ENCODE assay signal across 2 cellular contexts in the genomic region with DNA sequence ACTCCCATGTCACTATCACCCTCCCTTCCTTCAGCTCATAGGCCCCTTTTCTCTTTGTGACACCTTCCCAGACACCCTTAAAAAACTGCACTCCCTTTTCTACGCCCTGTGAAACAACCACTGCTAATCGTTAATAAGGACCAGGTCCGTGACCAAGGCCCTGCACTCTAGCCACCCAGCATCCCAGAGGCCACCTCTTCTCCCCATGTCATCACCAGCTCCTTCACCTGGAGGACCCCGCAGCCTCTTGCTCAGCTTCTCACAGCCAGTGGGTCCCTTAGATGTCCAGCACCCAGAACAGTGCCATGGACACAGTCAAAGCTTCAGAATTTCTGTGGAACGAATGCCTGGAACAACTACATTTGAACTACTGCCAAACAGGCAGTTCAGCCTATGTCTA.
TF ChIP-seq lines count a peak whose summit lies in the region.

No MANE protein-coding gene starts in this region.

TF ChIP-seq in GM23338, 12 proteins besides CTCF, POLR2A, EP300 and RAD21 (continues in another document):
- TF ChIP-seq, protein P1, sequence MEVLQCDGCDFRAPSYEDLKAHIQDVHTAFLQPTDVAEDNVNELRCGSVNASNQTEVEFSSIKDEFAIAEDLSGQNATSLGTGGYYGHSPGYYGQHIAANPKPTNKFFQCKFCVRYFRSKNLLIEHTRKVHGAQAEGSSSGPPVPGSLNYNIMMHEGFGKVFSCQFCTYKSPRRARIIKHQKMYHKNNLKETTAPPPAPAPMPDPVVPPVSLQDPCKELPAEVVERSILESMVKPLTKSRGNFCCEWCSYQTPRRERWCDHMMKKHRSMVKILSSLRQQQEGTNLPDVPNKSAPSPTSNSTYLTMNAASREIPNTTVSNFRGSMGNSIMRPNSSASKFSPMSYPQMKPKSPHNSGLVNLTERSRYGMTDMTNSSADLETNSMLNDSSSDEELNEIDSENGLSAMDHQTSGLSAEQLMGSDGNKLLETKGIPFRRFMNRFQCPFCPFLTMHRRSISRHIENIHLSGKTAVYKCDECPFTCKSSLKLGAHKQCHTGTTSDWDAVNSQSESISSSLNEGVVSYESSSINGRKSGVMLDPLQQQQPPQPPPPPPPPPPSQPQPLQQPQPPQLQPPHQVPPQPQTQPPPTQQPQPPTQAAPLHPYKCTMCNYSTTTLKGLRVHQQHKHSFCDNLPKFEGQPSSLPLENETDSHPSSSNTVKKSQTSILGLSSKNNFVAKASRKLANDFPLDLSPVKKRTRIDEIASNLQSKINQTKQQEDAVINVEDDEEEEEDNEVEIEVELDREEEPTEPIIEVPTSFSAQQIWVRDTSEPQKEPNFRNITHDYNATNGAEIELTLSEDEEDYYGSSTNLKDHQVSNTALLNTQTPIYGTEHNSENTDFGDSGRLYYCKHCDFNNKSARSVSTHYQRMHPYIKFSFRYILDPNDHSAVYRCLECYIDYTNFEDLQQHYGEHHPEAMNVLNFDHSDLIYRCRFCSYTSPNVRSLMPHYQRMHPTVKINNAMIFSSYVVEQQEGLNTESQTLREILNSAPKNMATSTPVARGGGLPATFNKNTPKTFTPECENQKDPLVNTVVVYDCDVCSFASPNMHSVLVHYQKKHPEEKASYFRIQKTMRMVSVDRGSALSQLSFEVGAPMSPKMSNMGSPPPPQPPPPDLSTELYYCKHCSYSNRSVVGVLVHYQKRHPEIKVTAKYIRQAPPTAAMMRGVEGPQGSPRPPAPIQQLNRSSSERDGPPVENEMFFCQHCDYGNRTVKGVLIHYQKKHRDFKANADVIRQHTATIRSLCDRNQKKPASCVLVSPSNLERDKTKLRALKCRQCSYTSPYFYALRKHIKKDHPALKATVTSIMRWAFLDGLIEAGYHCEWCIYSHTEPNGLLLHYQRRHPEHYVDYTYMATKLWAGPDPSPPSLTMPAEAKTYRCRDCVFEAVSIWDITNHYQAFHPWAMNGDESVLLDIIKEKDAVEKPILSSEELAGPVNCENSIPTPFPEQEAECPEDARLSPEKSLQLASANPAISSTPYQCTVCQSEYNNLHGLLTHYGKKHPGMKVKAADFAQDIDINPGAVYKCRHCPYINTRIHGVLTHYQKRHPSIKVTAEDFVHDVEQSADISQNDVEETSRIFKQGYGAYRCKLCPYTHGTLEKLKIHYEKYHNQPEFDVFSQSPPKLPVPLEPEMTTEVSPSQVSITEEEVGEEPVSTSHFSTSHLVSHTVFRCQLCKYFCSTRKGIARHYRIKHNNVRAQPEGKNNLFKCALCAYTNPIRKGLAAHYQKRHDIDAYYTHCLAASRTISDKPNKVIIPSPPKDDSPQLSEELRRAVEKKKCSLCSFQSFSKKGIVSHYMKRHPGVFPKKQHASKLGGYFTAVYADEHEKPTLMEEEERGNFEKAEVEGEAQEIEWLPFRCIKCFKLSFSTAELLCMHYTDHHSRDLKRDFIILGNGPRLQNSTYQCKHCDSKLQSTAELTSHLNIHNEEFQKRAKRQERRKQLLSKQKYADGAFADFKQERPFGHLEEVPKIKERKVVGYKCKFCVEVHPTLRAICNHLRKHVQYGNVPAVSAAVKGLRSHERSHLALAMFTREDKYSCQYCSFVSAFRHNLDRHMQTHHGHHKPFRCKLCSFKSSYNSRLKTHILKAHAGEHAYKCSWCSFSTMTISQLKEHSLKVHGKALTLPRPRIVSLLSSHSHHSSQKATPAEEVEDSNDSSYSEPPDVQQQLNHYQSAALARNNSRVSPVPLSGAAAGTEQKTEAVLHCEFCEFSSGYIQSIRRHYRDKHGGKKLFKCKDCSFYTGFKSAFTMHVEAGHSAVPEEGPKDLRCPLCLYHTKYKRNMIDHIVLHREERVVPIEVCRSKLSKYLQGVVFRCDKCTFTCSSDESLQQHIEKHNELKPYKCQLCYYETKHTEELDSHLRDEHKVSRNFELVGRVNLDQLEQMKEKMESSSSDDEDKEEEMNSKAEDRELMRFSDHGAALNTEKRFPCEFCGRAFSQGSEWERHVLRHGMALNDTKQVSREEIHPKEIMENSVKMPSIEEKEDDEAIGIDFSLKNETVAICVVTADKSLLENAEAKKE (CRISPR knock-in tag; IDR thresholded peaks at IDR 0.05) = no peak
- no peak for TF ChIP-seq ZNF331 (CRISPR knock-in tag; IDR thresholded peaks at IDR 0.05; ENCODE audit: low read depth)
- TF ChIP-seq STAT1 (IDR thresholded peaks at IDR 0.05; ENCODE audit: unreplicated experiment) = no peak
- TF ChIP-seq CREB1 (CRISPR knock-in tag; IDR thresholded peaks at IDR 0.05; ENCODE audit: low read depth) = no peak
- TF ChIP-seq NANOG (IDR thresholded peaks at IDR 0.05; ENCODE audit: borderline replicate concordance) = no peak
- no peak for TF ChIP-seq ETS1 (IDR thresholded peaks at IDR 0.05)
- no peak for TF ChIP-seq ZNF114 (CRISPR knock-in tag; IDR thresholded peaks at IDR 0.05)
- TF ChIP-seq EZH2 (IDR thresholded peaks at IDR 0.05; ENCODE audit: low read depth, unreplicated experiment) = no peak
- no peak for TF ChIP-seq EZH2phosphoT487 (IDR thresholded peaks at IDR 0.05; ENCODE audit: unreplicated experiment)
- TF ChIP-seq POLR2AphosphoS5 (IDR thresholded peaks at IDR 0.05; ENCODE audit: low read depth) = no peak
- no peak for TF ChIP-seq JUNB (IDR thresholded peaks at IDR 0.05; ENCODE audit: unreplicated experiment)

TF ChIP-seq in K562, 482 proteins besides CTCF, POLR2A, EP300 and RAD21:
- TF ChIP-seq TOE1 (IDR thresholded peaks at IDR 0.05; ENCODE audit: borderline replicate concordance) (no peak), TOE1 (CRISPR knock-in tag; IDR thresholded peaks at IDR 0.05; ENCODE audit: borderline replicate concordance, low read depth) (no peak), TEAD1 (CRISPR knock-in tag; IDR thresholded peaks at IDR 0.05) (no peak), UBTF (IDR thresholded peaks at IDR 0.05; ENCODE audit: borderline replicate concordance in 1 of 2, low read depth in 2 of 2, low read length in 2 of 2) (no peak), PML (IDR thresholded peaks at IDR 0.05; ENCODE audit: low read length) (no peak), BRD4 (IDR thresholded peaks at IDR 0.05) (no peak), PREB (CRISPR knock-in tag; IDR thresholded peaks at IDR 0.05) (no peak)
- TF ChIP-seq, protein P2, sequence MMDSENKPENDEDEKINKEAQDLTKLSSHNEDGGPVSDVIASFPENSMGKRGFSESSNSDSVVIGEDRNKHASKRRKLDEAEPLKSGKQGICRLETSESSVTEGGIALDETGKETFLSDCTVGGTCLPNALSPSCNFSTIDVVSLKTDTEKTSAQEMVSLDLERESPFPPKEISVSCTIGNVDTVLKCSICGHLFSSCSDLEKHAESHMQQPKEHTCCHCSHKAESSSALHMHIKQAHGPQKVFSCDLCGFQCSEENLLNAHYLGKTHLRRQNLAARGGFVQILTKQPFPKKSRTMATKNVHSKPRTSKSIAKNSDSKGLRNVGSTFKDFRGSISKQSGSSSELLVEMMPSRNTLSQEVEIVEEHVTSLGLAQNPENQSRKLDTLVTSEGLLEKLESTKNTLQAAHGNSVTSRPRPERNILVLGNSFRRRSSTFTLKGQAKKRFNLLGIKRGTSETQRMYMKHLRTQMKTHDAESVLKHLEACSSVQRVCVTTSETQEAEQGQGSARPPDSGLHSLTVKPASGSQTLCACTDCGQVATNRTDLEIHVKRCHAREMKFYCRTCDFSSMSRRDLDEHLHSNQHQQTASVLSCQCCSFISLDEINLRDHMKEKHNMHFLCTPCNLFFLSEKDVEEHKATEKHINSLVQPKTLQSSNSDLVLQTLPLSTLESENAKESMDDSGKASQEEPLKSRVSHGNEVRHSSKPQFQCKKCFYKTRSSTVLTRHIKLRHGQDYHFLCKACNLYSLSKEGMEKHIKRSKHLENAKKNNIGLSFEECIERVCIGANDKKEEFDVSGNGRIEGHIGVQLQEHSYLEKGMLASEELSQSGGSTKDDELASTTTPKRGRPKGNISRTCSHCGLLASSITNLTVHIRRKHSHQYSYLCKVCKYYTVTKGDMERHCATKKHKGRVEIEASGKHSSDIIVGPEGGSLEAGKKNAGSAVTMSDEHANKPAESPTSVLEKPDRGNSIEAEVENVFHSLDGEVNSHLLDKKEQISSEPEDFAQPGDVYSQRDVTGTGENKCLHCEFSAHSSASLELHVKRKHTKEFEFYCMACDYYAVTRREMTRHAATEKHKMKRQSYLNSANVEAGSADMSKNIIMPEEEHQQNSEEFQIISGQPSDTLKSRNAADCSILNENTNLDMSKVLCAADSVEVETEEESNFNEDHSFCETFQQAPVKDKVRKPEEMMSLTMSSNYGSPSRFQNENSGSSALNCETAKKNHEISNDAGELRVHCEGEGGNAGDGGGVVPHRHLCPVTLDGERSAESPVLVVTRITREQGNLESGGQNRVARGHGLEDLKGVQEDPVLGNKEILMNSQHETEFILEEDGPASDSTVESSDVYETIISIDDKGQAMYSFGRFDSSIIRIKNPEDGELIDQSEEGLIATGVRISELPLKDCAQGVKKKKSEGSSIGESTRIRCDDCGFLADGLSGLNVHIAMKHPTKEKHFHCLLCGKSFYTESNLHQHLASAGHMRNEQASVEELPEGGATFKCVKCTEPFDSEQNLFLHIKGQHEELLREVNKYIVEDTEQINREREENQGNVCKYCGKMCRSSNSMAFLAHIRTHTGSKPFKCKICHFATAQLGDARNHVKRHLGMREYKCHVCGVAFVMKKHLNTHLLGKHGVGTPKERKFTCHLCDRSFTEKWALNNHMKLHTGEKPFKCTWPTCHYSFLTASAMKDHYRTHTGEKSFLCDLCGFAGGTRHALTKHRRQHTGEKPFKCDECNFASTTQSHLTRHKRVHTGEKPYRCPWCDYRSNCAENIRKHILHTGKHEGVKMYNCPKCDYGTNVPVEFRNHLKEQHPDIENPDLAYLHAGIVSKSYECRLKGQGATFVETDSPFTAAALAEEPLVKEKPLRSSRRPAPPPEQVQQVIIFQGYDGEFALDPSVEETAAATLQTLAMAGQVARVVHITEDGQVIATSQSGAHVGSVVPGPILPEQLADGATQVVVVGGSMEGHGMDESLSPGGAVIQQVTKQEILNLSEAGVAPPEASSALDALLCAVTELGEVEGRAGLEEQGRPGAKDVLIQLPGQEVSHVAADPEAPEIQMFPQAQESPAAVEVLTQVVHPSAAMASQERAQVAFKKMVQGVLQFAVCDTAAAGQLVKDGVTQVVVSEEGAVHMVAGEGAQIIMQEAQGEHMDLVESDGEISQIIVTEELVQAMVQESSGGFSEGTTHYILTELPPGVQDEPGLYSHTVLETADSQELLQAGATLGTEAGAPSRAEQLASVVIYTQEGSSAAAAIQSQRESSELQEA (IDR thresholded peaks at IDR 0.05; ENCODE audit: low read depth) = no peak
